ENCODE assay signal across 24 cellular contexts in genomic region chr3:32595318-32595717, GRCh38.
"Had no signal": no experiment of that assay in that cellular context is flagged by ENCODE, and none has a peak within 500 bp of the region (broad histone marks: within the 10 kb centered on the region; RNA-seq: fewer than 3 reads in every experiment).

No MANE protein-coding gene starts in this region.

- H2AFZ ChIP-seq: hepatocyte had no signal

- H3K4me3 Mint-ChIP-seq: activated CD4-positive, alpha-beta memory T cell treated with anti-CD3 and anti-CD28 coated beads, Interleukin-2, amount 10 ng/mL, durations not matched to agents 7 days and 5 days; activated CD8-positive, alpha-beta memory T cell treated with anti-CD3 and anti-CD28 coated beads, Interleukin-2, amount 10 ng/mL, durations not matched to agents 7 days and 5 days; activated naive CD8-positive, alpha-beta T cell treated with anti-CD3 and anti-CD28 coated beads, Interleukin-2, amount 50 U/mL, for 24 hours; activated T-helper 1 cell treated with anti-CD3 and anti-CD28 coated beads, Interleukin-12 subunit alpha, Interleukin-12 subunit beta, Interleukin-2, Interleukin-4 antibody, amounts not matched to agents 30 ng/mL and 10 ng/mL and 1 ng/mL, durations not matched to agents 14 hours and 24 hours and 36 hours; immature natural killer cell; natural killer cell treated with Interleukin-12 subunit alpha and Interleukin-12 subunit beta and Interleukin-15 and Interleukin-18, amount 100 ng/mL, for 72 hours; T-helper 17 cell had no signal

- H3K9me3 ChIP-seq: body of pancreas, left lung, tibial artery had no signal

- H3K27ac Mint-ChIP-seq: activated CD4-positive, alpha-beta memory T cell treated with anti-CD3 and anti-CD28 coated beads, Interleukin-2, amount 10 ng/mL, durations not matched to agents 7 days and 5 days; activated CD8-positive, alpha-beta memory T cell treated with anti-CD3 and anti-CD28 coated beads, Interleukin-2, amount 10 ng/mL, durations not matched to agents 7 days and 5 days; activated naive CD8-positive, alpha-beta T cell treated with anti-CD3 and anti-CD28 coated beads, Interleukin-2, amount 50 U/mL, for 24 hours; activated T-helper 1 cell treated with anti-CD3 and anti-CD28 coated beads, Interleukin-12 subunit alpha, Interleukin-12 subunit beta, Interleukin-2, Interleukin-4 antibody, amounts not matched to agents 30 ng/mL and 10 ng/mL and 1 ng/mL, durations not matched to agents 14 hours and 24 hours and 36 hours; immature natural killer cell; natural killer cell treated with Interleukin-12 subunit alpha and Interleukin-12 subunit beta and Interleukin-15 and Interleukin-18, amount 100 ng/mL, for 72 hours; progenitor cell of endocrine pancreas; T-helper 17 cell had no signal

- H3K36me3 Mint-ChIP-seq: activated CD8-positive, alpha-beta memory T cell treated with anti-CD3 and anti-CD28 coated beads, Interleukin-2, amount 10 ng/mL, durations not matched to agents 7 days and 5 days; immature natural killer cell; natural killer cell treated with Interleukin-12 subunit alpha and Interleukin-12 subunit beta and Interleukin-15 and Interleukin-18, amount 100 ng/mL, for 72 hours had no signal

- H3K4me1 Mint-ChIP-seq: activated CD4-positive, alpha-beta memory T cell treated with anti-CD3 and anti-CD28 coated beads, Interleukin-2, amount 10 ng/mL, durations not matched to agents 7 days and 5 days; activated CD8-positive, alpha-beta memory T cell treated with anti-CD3 and anti-CD28 coated beads, Interleukin-2, amount 10 ng/mL, durations not matched to agents 7 days and 5 days; activated naive CD8-positive, alpha-beta T cell treated with anti-CD3 and anti-CD28 coated beads, Interleukin-2, amount 50 U/mL, for 24 hours; immature natural killer cell; T-helper 17 cell had no signal

- H3K4me2 ChIP-seq: hepatocyte had no signal

- H3K27ac ChIP-seq: body of pancreas, hepatocyte, left lung had no signal

- DNase-seq: activated CD4-positive, alpha-beta memory T cell treated with anti-CD3 and anti-CD28 coated beads, Interleukin-2, amount 10 ng/mL, durations not matched to agents 7 days and 5 days; activated CD4-positive, alpha-beta T cell treated with anti-CD3 and anti-CD28 coated beads for 48 hours; activated CD8-positive, alpha-beta memory T cell treated with anti-CD3 and anti-CD28 coated beads, Interleukin-2, amount 10 ng/mL, durations not matched to agents 7 days and 5 days; activated gamma-delta T cell; activated naive CD4-positive, alpha-beta T cell treated with anti-CD3 and anti-CD28 coated beads, Interleukin-2, amount 50 U/mL, for 16 hours; activated naive CD8-positive, alpha-beta T cell treated with anti-CD3 and anti-CD28 coated beads, Interleukin-2, amount 50 U/mL, for 24 hours; activated T-cell treated with anti-CD3 and anti-CD28 coated beads for 4 hours; body of pancreas; central memory CD4-positive, alpha-beta T cell; dermis blood vessel endothelial cell; effector CD8-positive, alpha-beta T cell; foreskin melanocyte; glutamatergic neuron; immature natural killer cell; left lung; midbrain; stimulated activated CD4-positive, alpha-beta T cell treated with anti-CD3 and anti-CD28 coated beads, Interleukin-4, amount 100 ng/mL, for 24 hours; stimulated activated naive CD8-positive, alpha-beta T cell treated with anti-CD3 and anti-CD28 coated beads, Interleukin-15, Interleukin-2, amounts not matched to agents 100 U/mL and 50 U/mL, for 24 hours; T-helper 17 cell; tibial artery had no signal

- H3K36me3 ChIP-seq: left lung, tibial artery had no signal

- H3K4me3 ChIP-seq: body of pancreas, hepatocyte, left lung, tibial artery had no signal

- H3K27me3 ChIP-seq: body of pancreas, hepatocyte, left lung, tibial artery had no signal

- H3K4me1 ChIP-seq: body of pancreas, left lung had no signal

- H3K9me3 Mint-ChIP-seq: activated CD4-positive, alpha-beta memory T cell treated with anti-CD3 and anti-CD28 coated beads, Interleukin-2, amount 10 ng/mL, durations not matched to agents 7 days and 5 days; activated naive CD8-positive, alpha-beta T cell treated with anti-CD3 and anti-CD28 coated beads, Interleukin-2, amount 50 U/mL, for 24 hours; activated T-helper 1 cell treated with anti-CD3 and anti-CD28 coated beads, Interleukin-12 subunit alpha, Interleukin-12 subunit beta, Interleukin-2, Interleukin-4 antibody, amounts not matched to agents 30 ng/mL and 10 ng/mL and 1 ng/mL, durations not matched to agents 14 hours and 24 hours and 36 hours; immature natural killer cell; natural killer cell treated with Interleukin-12 subunit alpha and Interleukin-12 subunit beta and Interleukin-15 and Interleukin-18, amount 100 ng/mL, for 72 hours had no signal

- ATAC-seq: activated CD8-positive, alpha-beta memory T cell treated with anti-CD3 and anti-CD28 coated beads, Interleukin-2, amount 10 ng/mL, durations not matched to agents 7 days and 5 days; activated naive CD8-positive, alpha-beta T cell treated with anti-CD3 and anti-CD28 coated beads, Interleukin-2, amount 50 U/mL, for 24 hours; body of pancreas; left lung; natural killer cell treated with Interleukin-12 subunit alpha and Interleukin-12 subunit beta and Interleukin-15 and Interleukin-18, amount 100 ng/mL, for 72 hours; stimulated activated naive CD8-positive, alpha-beta T cell treated with anti-CD3 and anti-CD28 coated beads, Interleukin-15, Interleukin-2, amounts not matched to agents 100 U/mL and 50 U/mL, for 24 hours; T-helper 17 cell had no signal
